9 cellular contexts compared by ENCODE assay signal in genomic region chr5:173925449-173926071, GRCh38. TPM values are rescaled to one million over a fixed set of nuclear protein-coding genes. Genes with fewer than 3 reads are reported as not detected.
DNase-seq lines count a peak whose midpoint lies in the region; ATAC-seq, FAIRE-seq and TF ChIP-seq lines count a peak whose summit lies in the region.
"Had no signal": no experiment of that assay in that cellular context is flagged by ENCODE, and none has a peak within 500 bp of the region (broad histone marks: within the 10 kb centered on the region; RNA-seq: fewer than 3 reads in every experiment).

No MANE protein-coding gene starts in this region.

- POLR2A ChIA-PET in endothelial cell of umbilical vein (lab: Charles Lee) = interaction anchor here (0.8 kb wide), 1 partner anchor 310 kb away, joined by 3 read pairs; no protein-coding TSS in a partner anchor

- H4K20me1 ChIP-seq in endothelial cell of umbilical vein (replicated peaks; ENCODE audit: control insufficient read depth, extremely low read depth, insufficient read depth, low read length) = no peaks in the 10 kb centered on the region

- H3K9me3 ChIP-seq in endothelial cell of umbilical vein (replicated peaks; ENCODE audit: control insufficient read depth, insufficient read depth, low read length) = no peaks in the 10 kb centered on the region

- no peak for TF ChIP-seq POLR2A in endothelial cell of umbilical vein (IDR thresholded peaks at IDR 0.05; ENCODE audit: low read depth, low read length)

- ATAC-seq in GM21423 (IDR thresholded peaks at IDR 0.05; ENCODE audit: unreplicated experiment) (no peak), GM19351 (IDR thresholded peaks at IDR 0.05; ENCODE audit: unreplicated experiment) (no peak)

- H3K79me2 ChIP-seq in endothelial cell of umbilical vein (ENCODE audit: control insufficient read depth, insufficient read depth, low read length) = peaks cover 15% of the 10 kb centered on the region

- TF ChIP-seq CTCF in endothelial cell of umbilical vein (IDR thresholded peaks at IDR 0.05; ENCODE audit: extremely low read depth in 1 of 2, insufficient read depth in 1 of 2, low read depth in 1 of 2, low read length in 2 of 2) = peak; percentile 48 to 57

- no peaks in the 10 kb centered on the region for H3K9me1 ChIP-seq in endothelial cell of umbilical vein (replicated peaks; ENCODE audit: control insufficient read depth, extremely low read depth, insufficient read depth, low read length)

- CTCF ChIA-PET in endothelial cell of umbilical vein (lab: Charles Lee) = interaction anchor here (0.6 to 3.7 kb wide), 59 partner anchors 10 to 1218 kb away, joined by 3 to 70 read pairs (median 4); partner anchors contain the start of genes BOD1 and CPEB4

- no peak overlapping the region for H3K4me3 ChIP-seq in endothelial cell of umbilical vein (replicated peaks in 1 of 3; ENCODE audit: insufficient read depth in 1 of 3, low read depth in 1 of 3, low read length in 3 of 3)
- H3K4me3 ChIP-seq: skin epidermis had no signal

- DNase-seq in COLO668 (lab: John Stamatoyannopoulos, UW; ENCODE audit: unreplicated experiment) (peak; percentile 5), HTR-8/SVneo (ENCODE audit: insufficient read length, low spot score) (peak; percentile 41), endothelial cell of umbilical vein (ENCODE audit: low read depth, low spot score) (peak; percentile 70), myocyte (ENCODE audit: low read depth) (peak; percentile 56), OCI-M2 (lab: John Stamatoyannopoulos, UW; ENCODE audit: unreplicated experiment) (no peak)
- DNase-seq in activated CD4-positive, alpha-beta T cell treated with anti-CD3 and anti-CD28 coated beads for 48 hours = peak; percentile 50

- no TSS peak for BruUV-seq in endothelial cell of umbilical vein (replicated peaks; lab: Mats Ljungman, UMichigan)

- H3K4me2 ChIP-seq in endothelial cell of umbilical vein (ENCODE audit: insufficient read depth, low read length) = no peak overlapping the region

- H3K36me3 ChIP-seq in endothelial cell of umbilical vein (ENCODE audit: control insufficient read depth in 2 of 2, extremely low read depth in 1 of 2, insufficient read depth in 2 of 2, low read length in 2 of 2) = no peaks in the 10 kb centered on the region

- dilution Hi-C loops in endothelial cell of umbilical vein (cut with MboI; ENCODE audit: extremely low pct_ligation_motif_present, low sequenced_read_pairs) = no loop called here

- H2AFZ ChIP-seq in endothelial cell of umbilical vein (ENCODE audit: low read depth, low read length) = no peak overlapping the region

- no peaks in the 10 kb centered on the region for H3K27me3 ChIP-seq in endothelial cell of umbilical vein (ENCODE audit: control insufficient read depth in 2 of 2, insufficient read depth in 2 of 2, low read length in 2 of 2)

- H3K4me1 ChIP-seq in endothelial cell of umbilical vein (ENCODE audit: control insufficient read depth, extremely low read depth, insufficient read depth, low read length) = peaks cover 15% of the 10 kb centered on the region

- no peak overlapping the region for H3K9ac ChIP-seq in endothelial cell of umbilical vein (replicated peaks; ENCODE audit: extremely low read depth, insufficient read depth, low read length)

- intact Hi-C loops in endothelial cell of umbilical vein (cut with micrococcal nuclease) = loop anchor here (1.0 kb wide), 3 partner anchors 17 to 306 kb away; no protein-coding TSS in a partner anchor

- FAIRE-seq in HTR-8/SVneo (lab: Jason Lieb, UNC) (no peak), endothelial cell of umbilical vein (lab: Jason Lieb, UNC) (peak; percentile 86)

- no peak overlapping the region for H3K27ac ChIP-seq in endothelial cell of umbilical vein (ENCODE audit: insufficient read depth, low read depth, low read length)

TF ChIP-seq in endothelial cell of umbilical vein, 7 proteins besides CTCF, POLR2A, EP300 and RAD21:
- no peak for TF ChIP-seq POLR2AphosphoS5 (IDR thresholded peaks at IDR 0.05; ENCODE audit: insufficient read depth, low read depth, low read length)

RNA-seq across cellular contexts. Expression of gene CPEB4, which starts 37.4 kb away (rescaled TPM):
- total RNA-seq in endothelial cell of umbilical vein = 16.4 and 18.1 TPM in 2 replicates
- 9.3 and 11.3 TPM in 2 replicates for polyA plus RNA-seq in endothelial cell of umbilical vein
- polyA plus RNA-seq in endothelial cell of umbilical vein (2011; cell fraction: cytosol; rRNA removed) = 8.6 and 9.1 TPM in 2 replicates
- 29.6 and 34.4 TPM in 2 replicates for polyA plus RNA-seq in endothelial cell of umbilical vein (2011; cell fraction: nucleus; rRNA removed)
- 9.3 and 12.7 TPM in 2 replicates for polyA plus RNA-seq in endothelial cell of umbilical vein (2012)
- 60.1 and 64.9 TPM in 2 replicates for polyA minus RNA-seq in endothelial cell of umbilical vein
- 55.8 TPM for polyA minus RNA-seq in endothelial cell of umbilical vein (2011; cell fraction: cytosol; rRNA and poly(A)+ RNA removed)
- polyA minus RNA-seq in endothelial cell of umbilical vein (2011; cell fraction: nucleus; rRNA and poly(A)+ RNA removed) = 87.8 and 98.1 TPM in 2 replicates
- total RNA-seq in myocyte = 43.5 and 64.3 TPM in 2 replicates
- 14.7 TPM for polyA plus RNA-seq in myocyte (2012)
